ENCODE assay signal across 14 cellular contexts in the genomic region with DNA sequence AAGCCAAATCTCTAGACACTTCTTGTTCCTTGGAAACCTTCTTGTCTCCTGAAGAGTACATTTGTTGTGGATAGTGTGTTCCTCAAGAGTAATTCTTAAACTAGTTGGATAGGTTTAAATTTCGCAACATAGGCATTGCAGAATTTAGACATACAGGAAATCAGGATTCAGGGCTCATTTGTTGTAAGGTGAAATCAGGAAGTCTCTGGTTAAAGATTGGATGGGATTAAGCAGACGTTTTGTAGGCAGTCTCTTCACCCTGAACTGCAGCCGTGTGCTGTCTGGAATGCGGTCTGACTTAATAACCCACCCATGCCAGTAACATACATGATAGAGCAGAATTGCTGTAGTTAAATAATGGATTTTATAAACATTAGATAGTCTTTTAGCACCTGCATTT. TPM values are rescaled to one million over a fixed set of nuclear protein-coding genes. Genes with fewer than 3 reads are reported as not detected.
A peak's percentile ranks its signal among the peaks of the same experiment; 100 is the strongest.
DNase-seq lines count a peak whose midpoint lies in the region; ATAC-seq and TF ChIP-seq lines count a peak whose summit lies in the region.
"Had no signal": no experiment of that assay in that cellular context is flagged by ENCODE, and none has a peak within 500 bp of the region (broad histone marks: within the 10 kb centered on the region; RNA-seq: fewer than 3 reads in every experiment).

No MANE protein-coding gene starts in this region.

- H3K36me3 ChIP-seq in breast epithelium (no peaks in the 10 kb centered on the region), upper lobe of right lung (no peaks in the 10 kb centered on the region)
- H3K36me3 ChIP-seq: transverse colon had no signal

- H3K36me3 Mint-ChIP-seq in MCF 10A (ENCODE audit: insufficient read depth, unreplicated experiment) = no peaks in the 10 kb centered on the region

- H3K4me1 ChIP-seq in breast epithelium (no peaks in the 10 kb centered on the region), upper lobe of right lung (peaks cover 9% of the 10 kb centered on the region)

- no peaks in the 10 kb centered on the region for H3K9me3 Mint-ChIP-seq in MCF 10A (ENCODE audit: unreplicated experiment)

- H3K27me3 ChIP-seq in breast epithelium (no peaks in the 10 kb centered on the region), upper lobe of right lung (no peaks in the 10 kb centered on the region)
- H3K27me3 ChIP-seq: transverse colon had no signal

- peak; percentile 72 for DNase-seq in MCF 10A (ENCODE audit: unreplicated experiment)
- DNase-seq in breast epithelium (ENCODE audit: low spot score in 2 of 2) = no peak
- DNase-seq in amniotic epithelial cell (ENCODE audit: low read depth) = peak; percentile 84
- DNase-seq in iris pigment epithelial cell (ENCODE audit: low read depth) = peak; percentile 79
- no peak for DNase-seq in upper lobe of right lung
- DNase-seq: naive thymus-derived CD4-positive, alpha-beta T cell; NCI-H1092; RPMI8226; transverse colon had no signal

- peak overlapping the region; percentile 25 for H3K27ac Mint-ChIP-seq in MCF 10A (ENCODE audit: low read depth, unreplicated experiment)

- TF ChIP-seq POLR2A in breast epithelium (IDR thresholded peaks at IDR 0.05) = no peak

- no peak overlapping the region for H3K27ac ChIP-seq in breast epithelium
- no peak overlapping the region for H3K27ac ChIP-seq in upper lobe of right lung
- H3K27ac ChIP-seq: HL-60, transverse colon had no signal

- H3K4me1 Mint-ChIP-seq in MCF 10A (ENCODE audit: insufficient read depth, unreplicated experiment) = peaks cover 47% of the 10 kb centered on the region

- CTCF ChIA-PET in MCF 10A (lab: Yijun Ruan, JAX) = interaction anchor here (0.6 to 2.2 kb wide), 4 partner anchors 42 to 378 kb away, joined by 3 to 23 read pairs (median 4); no protein-coding TSS in a partner anchor

- H3K27me3 Mint-ChIP-seq in MCF 10A (ENCODE audit: insufficient read depth, unreplicated experiment) = no peaks in the 10 kb centered on the region
- H3K27me3 Mint-ChIP-seq: naive thymus-derived CD4-positive, alpha-beta T cell had no signal

- H3K4me3 Mint-ChIP-seq in MCF 10A (ENCODE audit: unreplicated experiment) = no peak overlapping the region

- H3K9me3 ChIP-seq in breast epithelium (peaks cover 0 to 16% of the 10 kb centered on the region in 2 donors), upper lobe of right lung (no peaks in the 10 kb centered on the region)

- intact Hi-C loops in MCF 10A (cut with micrococcal nuclease) = loop anchor here (2.0 kb wide), 1 partner anchor 379 kb away; no protein-coding TSS in a partner anchor
- intact Hi-C loops in breast epithelium (cut with DNase I; ENCODE audit: low total_unique reads) = no loop called here
- intact Hi-C loops in upper lobe of right lung (cut with DNase I) = no loop called here

- BruUV-seq in MCF 10A (replicated peaks; lab: Mats Ljungman, UMichigan) = no TSS peak

- H3K4me3 ChIP-seq in breast epithelium = no peak overlapping the region
- no peak overlapping the region for H3K4me3 ChIP-seq in upper lobe of right lung
- H3K4me3 ChIP-seq: skin epidermis, transverse colon had no signal

- POLR2A ChIA-PET in MCF 10A (lab: Yijun Ruan, JAX) = interaction anchor here (0.7 to 1.1 kb wide), 2 partner anchors 21 to 24 kb away, joined by 4 read pairs; no protein-coding TSS in a partner anchor

- ATAC-seq in upper lobe of right lung = peak; percentile 75
- no peak for ATAC-seq in HG02588 (IDR thresholded peaks at IDR 0.05; ENCODE audit: unreplicated experiment)
- ATAC-seq in HG02885 (IDR thresholded peaks at IDR 0.05; ENCODE audit: poor library complexity, unreplicated experiment) = no peak
- no peak for ATAC-seq in GM19395 (IDR thresholded peaks at IDR 0.05; ENCODE audit: unreplicated experiment)
- ATAC-seq: naive thymus-derived CD4-positive, alpha-beta T cell had no signal

- TF ChIP-seq CTCF in MCF 10A (IDR thresholded peaks at IDR 0.05; ENCODE audit: unreplicated experiment) (no peak), breast epithelium (IDR thresholded peaks at IDR 0.05) (no peak), upper lobe of right lung (IDR thresholded peaks at IDR 0.05) (no peak)

RNA-seq across cellular contexts. Expression of a gene that starts 21.7 kb away (rescaled TPM):
- 19.1 and 27.0 TPM in 2 replicates for total RNA-seq in MCF 10A (2022)
- total RNA-seq in breast epithelium = 10 to 100 TPM; 24.8 to 41.3 (median 27.2) TPM
- 25.7 TPM for total RNA-seq in upper lobe of right lung

Comparison
In these comparisons a context has a peak if more than half of its experiments do, and no peak if none do; other contexts are left out.
1. DNase-seq: peak in MCF 10A (single experiment), amniotic epithelial cell (single experiment) and iris pigment epithelial cell (single experiment); none in breast epithelium (0 of 2) and upper lobe of right lung (single experiment).